1 cellular context compared by ENCODE assay signal in the genomic region with DNA sequence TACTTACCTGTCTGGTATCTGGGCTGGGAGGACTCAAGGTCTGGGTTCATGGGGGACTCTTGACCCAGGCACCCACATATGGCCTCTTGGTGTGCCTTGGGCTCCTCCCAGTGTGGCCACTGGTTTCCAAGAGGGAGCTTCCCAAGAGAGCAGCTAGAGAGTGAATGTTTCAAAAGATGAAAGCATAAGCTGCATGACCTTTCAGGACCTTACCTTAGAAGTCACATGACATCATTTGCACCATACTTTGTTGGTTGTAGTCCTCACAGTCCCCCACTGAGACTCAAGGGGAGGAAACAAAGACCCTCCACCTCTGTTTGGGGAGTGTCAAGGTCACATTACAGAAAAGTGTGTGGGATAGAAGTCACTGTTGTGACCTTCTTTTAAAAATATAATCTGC.
TF ChIP-seq lines count a peak whose summit lies in the region.

No MANE protein-coding gene starts in this region.

TF ChIP-seq in K562, 482 proteins besides CTCF, POLR2A, EP300 and RAD21:
- TF ChIP-seq, protein P1, sequence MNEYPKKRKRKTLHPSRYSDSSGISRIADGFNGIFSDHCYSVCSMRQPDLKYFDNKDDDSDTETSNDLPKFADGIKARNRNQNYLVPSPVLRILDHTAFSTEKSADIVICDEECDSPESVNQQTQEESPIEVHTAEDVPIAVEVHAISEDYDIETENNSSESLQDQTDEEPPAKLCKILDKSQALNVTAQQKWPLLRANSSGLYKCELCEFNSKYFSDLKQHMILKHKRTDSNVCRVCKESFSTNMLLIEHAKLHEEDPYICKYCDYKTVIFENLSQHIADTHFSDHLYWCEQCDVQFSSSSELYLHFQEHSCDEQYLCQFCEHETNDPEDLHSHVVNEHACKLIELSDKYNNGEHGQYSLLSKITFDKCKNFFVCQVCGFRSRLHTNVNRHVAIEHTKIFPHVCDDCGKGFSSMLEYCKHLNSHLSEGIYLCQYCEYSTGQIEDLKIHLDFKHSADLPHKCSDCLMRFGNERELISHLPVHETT (CRISPR knock-in tag; conservative IDR thresholded peaks at IDR 0.05 in 1 of 2, IDR thresholded peaks at IDR 0.05 in 1 of 2) = no peak
- TF ChIP-seq, protein P2, sequence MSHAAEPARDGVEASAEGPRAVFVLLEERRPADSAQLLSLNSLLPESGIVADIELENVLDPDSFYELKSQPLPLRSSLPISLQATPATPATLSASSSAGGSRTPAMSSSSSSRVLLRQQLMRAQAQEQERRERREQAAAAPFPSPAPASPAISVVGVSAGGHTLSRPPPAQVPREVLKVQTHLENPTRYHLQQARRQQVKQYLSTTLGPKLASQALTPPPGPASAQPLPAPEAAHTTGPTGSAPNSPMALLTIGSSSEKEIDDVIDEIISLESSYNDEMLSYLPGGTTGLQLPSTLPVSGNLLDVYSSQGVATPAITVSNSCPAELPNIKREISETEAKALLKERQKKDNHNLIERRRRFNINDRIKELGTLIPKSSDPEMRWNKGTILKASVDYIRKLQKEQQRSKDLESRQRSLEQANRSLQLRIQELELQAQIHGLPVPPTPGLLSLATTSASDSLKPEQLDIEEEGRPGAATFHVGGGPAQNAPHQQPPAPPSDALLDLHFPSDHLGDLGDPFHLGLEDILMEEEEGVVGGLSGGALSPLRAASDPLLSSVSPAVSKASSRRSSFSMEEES (CRISPR knock-in tag; IDR thresholded peaks at IDR 0.05) = peak; percentile 78
TF ChIP-seq in K562: peak in this region for 1.
